9 cellular contexts compared by ENCODE assay signal in the genomic region with DNA sequence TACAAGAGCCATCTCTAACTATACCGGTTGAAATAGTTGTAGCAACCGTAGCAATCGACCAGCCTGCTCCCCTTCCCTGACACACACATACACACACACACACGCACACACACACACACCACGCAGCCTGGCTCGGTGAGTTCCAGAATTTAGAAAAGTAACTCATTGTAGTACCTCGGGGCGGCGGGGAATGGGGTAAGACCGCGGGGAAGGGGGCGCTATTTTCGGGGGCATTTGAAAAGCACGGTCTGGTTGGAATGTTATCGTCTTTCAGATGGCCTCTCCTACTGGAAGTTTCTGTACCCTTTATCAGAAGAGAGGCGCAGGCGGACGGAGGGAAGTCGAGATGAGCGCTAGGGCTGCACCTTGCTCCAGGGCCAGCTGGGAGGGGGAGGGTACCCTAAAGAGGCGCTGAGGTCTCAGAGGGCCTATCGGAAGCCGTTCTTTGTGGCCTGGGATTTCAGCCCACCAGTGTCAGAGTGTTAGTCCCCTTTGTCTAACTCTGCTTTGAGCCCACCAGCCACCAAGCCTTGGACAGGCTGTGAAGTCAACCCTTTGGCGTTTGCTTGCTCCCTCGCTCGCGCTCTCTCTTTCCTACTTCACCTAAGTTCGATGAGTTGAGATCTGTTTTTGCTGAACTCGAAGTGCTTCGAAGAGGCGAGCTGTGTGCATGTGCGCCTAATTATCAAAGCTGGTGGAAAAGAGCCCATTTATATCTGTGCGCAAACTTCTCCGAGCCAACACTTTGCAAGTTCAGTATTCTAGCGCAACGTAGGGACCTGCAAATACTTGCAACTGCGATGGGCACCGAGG. TPM values are rescaled to one million over a fixed set of nuclear protein-coding genes. Genes with fewer than 3 reads are reported as not detected.
DNase-seq lines count a peak whose midpoint lies in the region; ATAC-seq, FAIRE-seq and TF ChIP-seq lines count a peak whose summit lies in the region.
"Had no signal": no experiment of that assay in that cellular context is flagged by ENCODE, and none has a peak within 500 bp of the region (broad histone marks: within the 10 kb centered on the region; RNA-seq: fewer than 3 reads in every experiment).

No MANE protein-coding gene starts in this region.

- H3K36me3 ChIP-seq in astrocyte (ENCODE audit: insufficient read depth, low read length), result no peaks in the 10 kb centered on the region

- H3K36me3 Mint-ChIP-seq in HFFc6 (ENCODE audit: low read depth), result no peaks in the 10 kb centered on the region
- H3K36me3 Mint-ChIP-seq in astrocyte (ENCODE audit: low read depth, unreplicated experiment), result no peaks in the 10 kb centered on the region
- H3K36me3 Mint-ChIP-seq in natural killer cell, result no peaks in the 10 kb centered on the region

- peaks cover 85% of the 10 kb centered on the region for H3K27me3 ChIP-seq in astrocyte (ENCODE audit: insufficient read depth, low read length)

- DNase-seq in HFFc6 (no peak), astrocyte (ENCODE audit: low read depth) (no peak), natural killer cell (no peak), GM19239 (ENCODE audit: insufficient read length, low spot score) (no peak), islet precursor cell (no peak), NCI-H2227 (lab: John Stamatoyannopoulos, UW; ENCODE audit: unreplicated experiment) (no peak)

- peak overlapping the region; percentile 32 for H3K4me3 ChIP-seq in astrocyte (ENCODE audit: insufficient read depth, low read depth, low read length)

- H3K27ac Mint-ChIP-seq in HFFc6 (no peak overlapping the region), astrocyte (ENCODE audit: unreplicated experiment) (peak overlapping the region; percentile 35), natural killer cell (no peak overlapping the region)

- H3K27me3 Mint-ChIP-seq in HFFc6 (ENCODE audit: insufficient read depth), result peaks cover 72% of the 10 kb centered on the region
- peaks cover 47% of the 10 kb centered on the region for H3K27me3 Mint-ChIP-seq in astrocyte (ENCODE audit: low read depth, unreplicated experiment)
- H3K27me3 Mint-ChIP-seq in natural killer cell (ENCODE audit: low read depth in 2 of 2), result peaks cover 78 to 87% of the 10 kb centered on the region in 2 donors

- ATAC-seq in natural killer cell, result no peak
- ATAC-seq in HG02571 (IDR thresholded peaks at IDR 0.05; ENCODE audit: unreplicated experiment), result no peak

- peaks cover 5% of the 10 kb centered on the region for H4K20me1 ChIP-seq in astrocyte (ENCODE audit: insufficient read depth, low read length)

- H3K4me1 ChIP-seq in astrocyte (ENCODE audit: insufficient read depth, low read length), result peaks cover 21% of the 10 kb centered on the region

- peak overlapping the region; percentile 63 for H2AFZ ChIP-seq in astrocyte (ENCODE audit: low read depth, low read length)

- no peak for TF ChIP-seq CTCF in C4-2B (conservative IDR thresholded peaks at IDR 0.05)
- TF ChIP-seq CTCF in HFFc6 (IDR thresholded peaks at IDR 0.05), result 0 out of 2 replicates have a peak, but pooled peaks have one; percentile 31
- no peak for TF ChIP-seq CTCF in astrocyte (IDR thresholded peaks at IDR 0.05; ENCODE audit: insufficient read depth, low read depth, low read length)
- no peak for TF ChIP-seq CTCF in natural killer cell (IDR thresholded peaks at IDR 0.05)

- H3K79me2 ChIP-seq in astrocyte (ENCODE audit: insufficient read depth, low read length), result no peaks in the 10 kb centered on the region

- H3K4me3 Mint-ChIP-seq in HFFc6 (no peak overlapping the region), astrocyte (ENCODE audit: unreplicated experiment) (peak overlapping the region; percentile 95), natural killer cell (peak overlapping the region; percentile 65)

- peaks cover 18% of the 10 kb centered on the region for H3K4me1 Mint-ChIP-seq in HFFc6 (ENCODE audit: low read depth)
- peaks cover 3% of the 10 kb centered on the region for H3K4me1 Mint-ChIP-seq in astrocyte (ENCODE audit: low read depth, unreplicated experiment)
- peaks cover 14 to 15% of the 10 kb centered on the region in 2 donors for H3K4me1 Mint-ChIP-seq in natural killer cell

- peak overlapping the region; percentile 98 for H3K4me2 ChIP-seq in astrocyte (ENCODE audit: low read length)

- intact Hi-C loops in natural killer cell (cut with micrococcal nuclease), result no loop called here

- no peak overlapping the region for H3K9ac ChIP-seq in astrocyte (ENCODE audit: low read length)

- peak overlapping the region; percentile 28; the same call in 1 of the 2 replicates for H3K27ac ChIP-seq in C4-2B
- H3K27ac ChIP-seq in astrocyte (ENCODE audit: low read depth, low read length), result no peak overlapping the region

- FAIRE-seq in astrocyte (lab: Jason Lieb, UNC) (no peak), GM19239 (lab: Jason Lieb, UNC) (no peak)

- H3K9me3 Mint-ChIP-seq in HFFc6 (no peaks in the 10 kb centered on the region), astrocyte (ENCODE audit: unreplicated experiment) (peaks cover 2% of the 10 kb centered on the region), natural killer cell (no peaks in the 10 kb centered on the region)

- no peaks in the 10 kb centered on the region for H3K9me3 ChIP-seq in astrocyte (ENCODE audit: insufficient read depth, low read depth, low read length)

RNA-seq across cellular contexts. Expression of gene COL2A1, which starts 0.8 kb away (rescaled TPM):
- not detected for total RNA-seq in HFFc6 (2021; fragmentation: NEBNext Ultra II Directional; extraction: Animal tissue kit (Norgen Biotek cat#: 25700))
- total RNA-seq in astrocyte (11.2 and 20.3 TPM in 2 replicates), natural killer cell (not detected)
- total RNA-seq: RPMI7951 had no signal

RNA-seq across cellular contexts. Expression of gene TMEM106C, which starts 40.0 kb away (rescaled TPM):
- 100 to 1,000 TPM in 5 of 6 experiments, 10 to 100 TPM in 1; 87.8 to 123 (median 107) TPM for total RNA-seq in HFFc6 (2021; fragmentation: NEBNext Ultra II Directional; extraction: Animal tissue kit (Norgen Biotek cat#: 25700))
- 19.4 and 30.0 TPM in 2 replicates for total RNA-seq in astrocyte
- 10 to 100 TPM; 19.1 to 26.2 (median 22.5) TPM for total RNA-seq in natural killer cell

Comparison
In these comparisons a context has a peak if more than half of its experiments do, and no peak if none do; other contexts are left out.
1. RNA of gene COL2A1, which starts 0.8 kb away (total RNA-seq): 11.2 to 20.3 TPM in astrocyte; not detected in HFFc6 and not detected in natural killer cell; every median in the first group is over 10 times any median in the second.